In genomic region chr17:50570516-50570915, GRCh38 we compare ENCODE assay signal across 27 cellular contexts. TPM values are rescaled to one million over a fixed set of nuclear protein-coding genes. Genes with fewer than 3 reads are reported as not detected.
"Had no signal": no experiment of that assay in that cellular context is flagged by ENCODE, and none has a peak within 500 bp of the region (broad histone marks: within the 10 kb centered on the region; RNA-seq: fewer than 3 reads in every experiment).

No MANE protein-coding gene starts in this region.

- H3K4me1 ChIP-seq: parathyroid adenoma had no signal

- H3K4me1 Mint-ChIP-seq: activated CD4-positive, alpha-beta T cell treated with anti-CD3 and anti-CD28 coated beads, Interleukin-2, amount 10 ng/mL, durations not matched to agents 24 days and 14 days had no signal

- H3K27ac ChIP-seq: ascending aorta, esophagus muscularis mucosa, gastroesophageal sphincter, heart right ventricle, parathyroid adenoma, stomach had no signal

- H3K27ac Mint-ChIP-seq: activated CD4-positive, alpha-beta T cell treated with anti-CD3 and anti-CD28 coated beads, Interleukin-2, amount 10 ng/mL, durations not matched to agents 24 days and 14 days; activated CD8-positive, alpha-beta T cell treated with anti-CD3 and anti-CD28 coated beads for 36 hours; dendritic cell treated with granulocyte-macrophage colony-stimulating factor and Interleukin-4, amounts not matched to agents 40 ng/mL and 50 ng/mL, for 4 days; naive B cell; stimulated activated effector memory CD8-positive, alpha-beta T cell treated with anti-CD3 and anti-CD28 coated beads, Interleukin-12 subunit alpha, Interleukin-12 subunit beta, amount 100 ng/mL, for 72 hours had no signal

- H3K79me2 ChIP-seq: parathyroid adenoma had no signal

- H3K36me3 ChIP-seq: ascending aorta, esophagus muscularis mucosa, gastroesophageal sphincter, heart right ventricle, stomach had no signal

- H3K36me3 Mint-ChIP-seq: naive B cell; stimulated activated effector memory CD8-positive, alpha-beta T cell treated with anti-CD3 and anti-CD28 coated beads, Interleukin-12 subunit alpha, Interleukin-12 subunit beta, amount 100 ng/mL, for 72 hours had no signal

- H3K9me3 ChIP-seq: ascending aorta, esophagus muscularis mucosa, gastroesophageal sphincter, heart right ventricle, mucosa of descending colon, stomach had no signal

- H3K4me3 Mint-ChIP-seq: activated CD4-positive, alpha-beta T cell treated with anti-CD3 and anti-CD28 coated beads, Interleukin-2, amount 10 ng/mL, durations not matched to agents 24 days and 14 days; activated CD8-positive, alpha-beta T cell treated with anti-CD3 and anti-CD28 coated beads for 36 hours; activated T-cell treated with anti-CD3 and anti-CD28 coated beads, Interleukin-2, amount 50 U/mL, for 4 hours; dendritic cell treated with granulocyte-macrophage colony-stimulating factor and Interleukin-4, amounts not matched to agents 40 ng/mL and 50 ng/mL, for 4 days; stimulated activated effector memory CD8-positive, alpha-beta T cell treated with anti-CD3 and anti-CD28 coated beads, Interleukin-12 subunit alpha, Interleukin-12 subunit beta, amount 100 ng/mL, for 72 hours had no signal

- H3K9ac ChIP-seq: parathyroid adenoma had no signal

- ATAC-seq: activated CD8-positive, alpha-beta T cell treated with anti-CD3 and anti-CD28 coated beads for 36 hours; activated T-cell treated with anti-CD3 and anti-CD28 coated beads, Interleukin-2, amount 50 U/mL, for 4 hours; gastroesophageal sphincter; heart right ventricle; left ventricle myocardium superior; mucosa of descending colon; sciatic nerve; stimulated activated effector memory CD8-positive, alpha-beta T cell treated with anti-CD3 and anti-CD28 coated beads, Interleukin-12 subunit alpha, Interleukin-12 subunit beta, amount 100 ng/mL, for 72 hours had no signal

- DNase-seq: activated CD4-positive, alpha-beta T cell treated with anti-CD3 and anti-CD28 coated beads, Interleukin-2, amount 10 ng/mL, durations not matched to agents 24 days and 14 days; activated CD8-positive, alpha-beta T cell treated with anti-CD3 and anti-CD28 coated beads for 36 hours; activated effector memory CD4-positive, alpha-beta T cell treated with anti-CD3 and anti-CD28 coated beads, Interleukin-2, amount 50 U/mL, for 16 hours; activated naive CD4-positive, alpha-beta T cell treated with anti-CD3 and anti-CD28 coated beads, Interleukin-2, amount 50 U/mL, for 16 hours; activated T-cell treated with anti-CD3 and anti-CD28 coated beads, Interleukin-2, amount 50 U/mL, for 4 hours; effector memory CD4-positive, alpha-beta T cell; heart right ventricle; kidney glomerular epithelial cell; left ventricle myocardium superior; mucosa of descending colon; naive B cell; stimulated activated CD4-positive, alpha-beta T cell treated with anti-CD3 and anti-CD28 coated beads, Interleukin-4, amount 100 ng/mL, for 24 hours; stomach; T1000; trophoblast cell had no signal

- H3K4me3 ChIP-seq: ascending aorta, esophagus muscularis mucosa, gastroesophageal sphincter, heart right ventricle, mucosa of descending colon, stomach had no signal

- H3K27me3 ChIP-seq: ascending aorta had no signal

- H2AFZ ChIP-seq: parathyroid adenoma had no signal

- H3K9me3 Mint-ChIP-seq: activated CD4-positive, alpha-beta T cell treated with anti-CD3 and anti-CD28 coated beads, Interleukin-2, amount 10 ng/mL, durations not matched to agents 24 days and 14 days; activated CD8-positive, alpha-beta T cell treated with anti-CD3 and anti-CD28 coated beads for 36 hours; activated T-cell treated with anti-CD3 and anti-CD28 coated beads, Interleukin-2, amount 50 U/mL, for 4 hours; dendritic cell treated with granulocyte-macrophage colony-stimulating factor and Interleukin-4, amounts not matched to agents 40 ng/mL and 50 ng/mL, for 4 days; naive B cell; stimulated activated effector memory CD8-positive, alpha-beta T cell treated with anti-CD3 and anti-CD28 coated beads, Interleukin-12 subunit alpha, Interleukin-12 subunit beta, amount 100 ng/mL, for 72 hours had no signal

RNA-seq across cellular contexts. Expression of gene CACNA1G, which starts 10.0 kb away (rescaled TPM):
- total RNA-seq: bronchial epithelial cell; endothelial cell of umbilical vein; T-helper 1 cell treated with Interleukin-12 subunit alpha and Interleukin-12 subunit beta and Interleukin-4 antibody, amounts not matched to agents 30 ng/mL and 1 ng/mL, for 36 hours had no signal
- polyA plus RNA-seq: endothelial cell of umbilical vein had no signal

RNA-seq across cellular contexts. Expression of gene EPN3, which starts 38.0 kb away (rescaled TPM):
- total RNA-seq: activated CD4-positive, alpha-beta T cell treated with anti-CD3 and anti-CD28 coated beads, Interleukin-2, amount 10 ng/mL, durations not matched to agents 24 days and 14 days; activated CD8-positive, alpha-beta T cell treated with anti-CD3 and anti-CD28 coated beads for 36 hours; chondrocyte; endothelial cell of umbilical vein; esophagus muscularis mucosa; temporal lobe had no signal
- polyA plus RNA-seq: endothelial cell of umbilical vein had no signal
